25 cellular contexts compared by ENCODE assay signal in genomic region chr16:56961851-56962281, GRCh38. TPM values are rescaled to one million over a fixed set of nuclear protein-coding genes. Genes with fewer than 3 reads are reported as not detected.
A peak's percentile ranks its signal among the peaks of the same experiment; 100 is the strongest.
DNase-seq lines count a peak whose midpoint lies in the region; ATAC-seq and TF ChIP-seq lines count a peak whose summit lies in the region.
"Had no signal": no experiment of that assay in that cellular context is flagged by ENCODE, and none has a peak within 500 bp of the region (broad histone marks: within the 10 kb centered on the region; RNA-seq: fewer than 3 reads in every experiment).

Gene CETP (plus strand): TSS chr16:56961950. CDS start chr16:56961980, 30 bp downstream.

- H3K27me3 ChIP-seq in heart left ventricle (no peaks in the 10 kb centered on the region), upper lobe of left lung (no peaks in the 10 kb centered on the region)
- H3K27me3 ChIP-seq: breast epithelium, colonic mucosa, Peyer's patch had no signal

- DNase-seq in DMS 273 (lab: John Stamatoyannopoulos, UW; ENCODE audit: unreplicated experiment): peak; percentile 21
- DNase-seq in DMS 273 treated with DMSO at 0.1 percent for 48 hours (lab: John Stamatoyannopoulos, UW): no peak
- DNase-seq in heart left ventricle: peak in 1 of 5 donors; percentile 45
- peak; percentile 56 to 80 for DNase-seq in lung microvascular endothelial cell (ENCODE audit: low read depth in 2 of 2)
- peak in 1 of 2 donors; percentile 66 for DNase-seq in upper lobe of left lung
- no peak for DNase-seq in medulla oblongata (ENCODE audit: extremely low spot score)
- no peak for DNase-seq in AML-193 (lab: John Stamatoyannopoulos, UW)
- DNase-seq: activated CD4-positive, alpha-beta T cell treated with anti-CD3 and anti-CD28 coated beads for 1 hour; activated CD8-positive, alpha-beta T cell treated with anti-CD3 and anti-CD28 coated beads for 36 hours; activated naive CD8-positive, alpha-beta T cell treated with anti-CD3 and anti-CD28 coated beads, Interleukin-2, amount 10 ng/mL, durations not matched to agents 7 days and 5 days; colonic mucosa; DND-41; GOT3; Kasumi-1; left colon; mucosa of descending colon; MV-4-11; NCI-H526; Peyer's patch; stimulated activated CD8-positive, alpha-beta memory T cell treated with anti-CD3 and anti-CD28 coated beads, Interleukin-4, amount 100 ng/mL, for 48 hours had no signal

- H3K4me1 ChIP-seq in heart left ventricle: peaks cover 9 to 62% (median 38%) of the 10 kb centered on the region in 12 donors
- H3K4me1 ChIP-seq in upper lobe of left lung: peaks cover 34 to 45% (median 41%) of the 10 kb centered on the region in 4 donors
- H3K4me1 ChIP-seq: breast epithelium, colonic mucosa had no signal

- TF ChIP-seq POLR2A in heart left ventricle (IDR thresholded peaks at IDR 0.05) (no peak), upper lobe of left lung (IDR thresholded peaks at IDR 0.05) (no peak)

- intact Hi-C loops in heart left ventricle (cut with DNase I): loop anchor here in 7 of 10 donors (5.0 to 10.0 kb wide), 4 partner anchors 83 to 205 kb away; no protein-coding TSS in a partner anchor

- ATAC-seq in heart left ventricle (peak in 3 of 4 donors; percentile 30 to 41 (median 35)), upper lobe of left lung (ENCODE audit: low FRiP score in 2 of 2) (peak in 1 of 2 donors; percentile 10), HG03196 (IDR thresholded peaks at IDR 0.05; ENCODE audit: unreplicated experiment) (no peak)
- ATAC-seq: activated CD8-positive, alpha-beta T cell treated with anti-CD3 and anti-CD28 coated beads for 36 hours; left colon; mucosa of descending colon had no signal

- TF ChIP-seq EP300 in upper lobe of left lung (IDR thresholded peaks at IDR 0.05): no peak

- 34 to 43% (median 41%) methylated on average over 7 to 12 of the region's 12 CpGs for WGBS in heart left ventricle, 4 donors
- whole genome bisulfite sequencing in upper lobe of left lung, 2 donors: 67 to 79% methylated on average over 9 to 10 of the region's 12 CpGs

- peak within 1 kb of the TSS in 8 of 12 donors; percentile 5 to 65 (median 38) for H3K27ac ChIP-seq in heart left ventricle
- H3K27ac ChIP-seq in upper lobe of left lung: peak within 1 kb of the TSS in 3 of 4 donors; percentile 32 to 67 (median 63)
- H3K27ac ChIP-seq: 22Rv1, breast epithelium, colonic mucosa, Peyer's patch had no signal

- H3K36me3 ChIP-seq in heart left ventricle (no peaks in the 10 kb centered on the region), upper lobe of left lung (no peaks in the 10 kb centered on the region)
- H3K36me3 ChIP-seq: breast epithelium, colonic mucosa, Peyer's patch had no signal

- H3K9me3 ChIP-seq in heart left ventricle (no peaks in the 10 kb centered on the region), upper lobe of left lung (no peaks in the 10 kb centered on the region)
- H3K9me3 ChIP-seq: breast epithelium, colonic mucosa, mucosa of descending colon, Peyer's patch had no signal

- no peak within 1 kb of the TSS for H3K4me3 ChIP-seq in heart left ventricle
- H3K4me3 ChIP-seq in upper lobe of left lung: no peak within 1 kb of the TSS
- H3K4me3 ChIP-seq: breast epithelium, colonic mucosa, mucosa of descending colon, Peyer's patch had no signal

- TF ChIP-seq CTCF in heart left ventricle (IDR thresholded peaks at IDR 0.05) (no peak), upper lobe of left lung (IDR thresholded peaks at IDR 0.05) (no peak)

RNA-seq across cellular contexts. Expression of gene CETP, which starts in this region (rescaled TPM):
- total RNA-seq in heart left ventricle (1 to 10 TPM in 2 of 9 donors, under 1 TPM in 5, not detected in 2; 0.23 to 3.1 (median 0.30) TPM), lung microvascular endothelial cell (3.0 and 10.5 TPM in 2 replicates), upper lobe of left lung (1 to 10 TPM in 1 of 6 donors, under 1 TPM in 4, not detected in 1; 0.29 to 1.5 (median 0.91) TPM)
- polyA plus RNA-seq in heart left ventricle: under 1 TPM in 1 of 2 donors, not detected in 1; 0.32 TPM
- total RNA-seq: activated CD8-positive, alpha-beta T cell treated with anti-CD3 and anti-CD28 coated beads for 36 hours; activated naive CD8-positive, alpha-beta T cell treated with anti-CD3 and anti-CD28 coated beads, Interleukin-2, amount 10 ng/mL, durations not matched to agents 7 days and 5 days; colonic mucosa; SK-MEL-5 had no signal
- polyA plus RNA-seq: neural cell had no signal

Comparison
In these comparisons a context has a peak if more than half of its experiments do, and no peak if none do; other contexts are left out.
1. DNase-seq: peak in DMS 273 (single experiment) and lung microvascular endothelial cell (2 of 2); none in DMS 273 treated with DMSO at 0.1 percent for 48 hours (single experiment), medulla oblongata (single experiment) and AML-193 (0 of 2).